ENCODE assay signal across 12 cellular contexts in the genomic region with DNA sequence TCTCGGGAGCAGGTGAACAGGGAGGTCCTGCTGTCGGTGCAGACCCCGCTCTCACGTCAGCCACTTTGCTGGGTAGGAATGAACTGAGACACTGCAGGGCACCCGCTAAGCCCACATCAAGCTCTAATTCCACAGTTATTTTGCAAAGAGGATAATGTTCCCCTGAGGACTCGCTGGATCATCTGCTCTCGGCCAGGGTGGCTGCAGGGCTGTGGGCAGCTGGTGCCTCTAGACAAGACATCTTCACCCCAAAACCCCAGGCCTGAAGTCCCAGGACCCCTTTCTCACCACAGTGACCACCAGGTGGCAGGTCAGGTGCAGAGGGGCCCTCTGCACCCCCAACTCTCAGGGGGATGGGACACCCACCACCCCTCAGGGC.
A peak's percentile ranks its signal among the peaks of the same experiment; 100 is the strongest.
DNase-seq lines count a peak whose midpoint lies in the region; ATAC-seq, FAIRE-seq and TF ChIP-seq lines count a peak whose summit lies in the region.
"Had no signal": no experiment of that assay in that cellular context is flagged by ENCODE, and none has a peak within 500 bp of the region (broad histone marks: within the 10 kb centered on the region; RNA-seq: fewer than 3 reads in every experiment).

No MANE protein-coding gene starts in this region.

- no peaks in the 10 kb centered on the region for H3K36me3 Mint-ChIP-seq in WTC11

- peaks cover 29% of the 10 kb centered on the region for H3K4me1 Mint-ChIP-seq in WTC11

- ATAC-seq in WTC11, result no peak

- CTCF ChIA-PET in WTC11 (lab: Charles Lee), result interaction anchor here (1.0 to 2.5 kb wide), 5 partner anchors 27 to 257 kb away, joined by 3 to 16 read pairs (median 3); a partner anchor contains a TSS

- H3K4me3 ChIP-seq in kidney (ENCODE audit: low read length in 2 of 2), result no peak overlapping the region
- H3K4me3 ChIP-seq: Peyer's patch, SJCRH30 had no signal

- no peaks in the 10 kb centered on the region for H3K9me3 Mint-ChIP-seq in WTC11

- intact Hi-C loops in kidney (cut with DNase I), result no loop called here

- H3K27ac Mint-ChIP-seq in WTC11, result no peak overlapping the region

- H3K36me3 ChIP-seq in kidney (ENCODE audit: control insufficient read depth in 1 of 2, insufficient read depth in 2 of 2, low read length in 2 of 2), result no peaks in the 10 kb centered on the region
- H3K36me3 ChIP-seq: Peyer's patch, SJCRH30 had no signal

- H3K27ac ChIP-seq in kidney (ENCODE audit: low read depth in 2 of 2, low read length in 2 of 2), result no peak overlapping the region
- H3K27ac ChIP-seq: KMS-11, Peyer's patch, SJCRH30 had no signal

- H3K4me3 Mint-ChIP-seq in WTC11, result no peak overlapping the region

- TF ChIP-seq CTCF in WTC11 (IDR thresholded peaks at IDR 0.05) (0 out of 2 replicates have a peak, but pooled peaks have one; percentile 15), kidney (IDR thresholded peaks at IDR 0.05; ENCODE audit: borderline replicate concordance, extremely low read depth, insufficient read depth) (no peak)

- no peaks in the 10 kb centered on the region for H3K4me1 ChIP-seq in kidney (ENCODE audit: control insufficient read depth in 1 of 2, insufficient read depth in 1 of 2, low read depth in 1 of 2, low read length in 2 of 2)
- H3K4me1 ChIP-seq: SJCRH30 had no signal

- H3K9me3 ChIP-seq in kidney (ENCODE audit: control insufficient read depth in 1 of 2, low read length in 2 of 2), result no peaks in the 10 kb centered on the region
- H3K9me3 ChIP-seq: Peyer's patch, SJCRH30 had no signal

- no peak for FAIRE-seq in kidney (lab: Jason Lieb, UNC)

- POLR2A ChIA-PET in WTC11 (lab: Charles Lee), result no interaction called here

- DNase-seq in activated CD8-positive, alpha-beta memory T cell treated with anti-CD3 and anti-CD28 coated beads, Interleukin-2, amount 50 U/mL, for 4 hours, result peak; percentile 10
- DNase-seq in activated CD8-positive, alpha-beta memory T cell treated with anti-CD3 and anti-CD28 coated beads for 24 hours, result no peak
- DNase-seq in WTC11 (ENCODE audit: low spot score) (peak; percentile 25), kidney (peak; percentile 37), NCI-H1694 treated with DMSO at 0.1 percent for 48 hours (lab: John Stamatoyannopoulos, UW) (no peak), ACHN (no peak), globus pallidus (ENCODE audit: low spot score) (no peak)
- DNase-seq: DMS 273 treated with DMSO at 0.1 percent for 48 hours, NCI-H146 had no signal

- in situ Hi-C loops in ACHN (cut with HindIII; ENCODE audit: low pct_ligation_motif_present, low pct_unique_long_range_greater_than_20kb, low sequenced_read_pairs), result no loop called here

- no peaks in the 10 kb centered on the region for H3K27me3 Mint-ChIP-seq in WTC11 (ENCODE audit: low read depth)

- no peak overlapping the region for H3K9ac ChIP-seq in kidney (ENCODE audit: low read length in 2 of 2)
- H3K9ac ChIP-seq: KMS-11 had no signal

TF ChIP-seq in WTC11, 78 proteins besides CTCF, POLR2A, EP300 and RAD21:
- TF ChIP-seq EMX1 (CRISPR knock-in tag; IDR thresholded peaks at IDR 0.05), result no peak
- TF ChIP-seq NFATC4 (CRISPR knock-in tag; IDR thresholded peaks at IDR 0.05), result no peak
- no peak for TF ChIP-seq OVOL2 (CRISPR knock-in tag; IDR thresholded peaks at IDR 0.05; ENCODE audit: borderline replicate concordance)
- TF ChIP-seq, protein P1, sequence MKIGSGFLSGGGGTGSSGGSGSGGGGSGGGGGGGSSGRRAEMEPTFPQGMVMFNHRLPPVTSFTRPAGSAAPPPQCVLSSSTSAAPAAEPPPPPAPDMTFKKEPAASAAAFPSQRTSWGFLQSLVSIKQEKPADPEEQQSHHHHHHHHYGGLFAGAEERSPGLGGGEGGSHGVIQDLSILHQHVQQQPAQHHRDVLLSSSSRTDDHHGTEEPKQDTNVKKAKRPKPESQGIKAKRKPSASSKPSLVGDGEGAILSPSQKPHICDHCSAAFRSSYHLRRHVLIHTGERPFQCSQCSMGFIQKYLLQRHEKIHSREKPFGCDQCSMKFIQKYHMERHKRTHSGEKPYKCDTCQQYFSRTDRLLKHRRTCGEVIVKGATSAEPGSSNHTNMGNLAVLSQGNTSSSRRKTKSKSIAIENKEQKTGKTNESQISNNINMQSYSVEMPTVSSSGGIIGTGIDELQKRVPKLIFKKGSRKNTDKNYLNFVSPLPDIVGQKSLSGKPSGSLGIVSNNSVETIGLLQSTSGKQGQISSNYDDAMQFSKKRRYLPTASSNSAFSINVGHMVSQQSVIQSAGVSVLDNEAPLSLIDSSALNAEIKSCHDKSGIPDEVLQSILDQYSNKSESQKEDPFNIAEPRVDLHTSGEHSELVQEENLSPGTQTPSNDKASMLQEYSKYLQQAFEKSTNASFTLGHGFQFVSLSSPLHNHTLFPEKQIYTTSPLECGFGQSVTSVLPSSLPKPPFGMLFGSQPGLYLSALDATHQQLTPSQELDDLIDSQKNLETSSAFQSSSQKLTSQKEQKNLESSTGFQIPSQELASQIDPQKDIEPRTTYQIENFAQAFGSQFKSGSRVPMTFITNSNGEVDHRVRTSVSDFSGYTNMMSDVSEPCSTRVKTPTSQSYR (CRISPR knock-in tag; IDR thresholded peaks at IDR 0.05), result no peak
- TF ChIP-seq, protein P2, sequence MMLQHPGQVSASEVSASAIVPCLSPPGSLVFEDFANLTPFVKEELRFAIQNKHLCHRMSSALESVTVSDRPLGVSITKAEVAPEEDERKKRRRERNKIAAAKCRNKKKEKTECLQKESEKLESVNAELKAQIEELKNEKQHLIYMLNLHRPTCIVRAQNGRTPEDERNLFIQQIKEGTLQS (CRISPR knock-in tag; conservative IDR thresholded peaks at IDR 0.05), result no peak
- TF ChIP-seq, protein P3, sequence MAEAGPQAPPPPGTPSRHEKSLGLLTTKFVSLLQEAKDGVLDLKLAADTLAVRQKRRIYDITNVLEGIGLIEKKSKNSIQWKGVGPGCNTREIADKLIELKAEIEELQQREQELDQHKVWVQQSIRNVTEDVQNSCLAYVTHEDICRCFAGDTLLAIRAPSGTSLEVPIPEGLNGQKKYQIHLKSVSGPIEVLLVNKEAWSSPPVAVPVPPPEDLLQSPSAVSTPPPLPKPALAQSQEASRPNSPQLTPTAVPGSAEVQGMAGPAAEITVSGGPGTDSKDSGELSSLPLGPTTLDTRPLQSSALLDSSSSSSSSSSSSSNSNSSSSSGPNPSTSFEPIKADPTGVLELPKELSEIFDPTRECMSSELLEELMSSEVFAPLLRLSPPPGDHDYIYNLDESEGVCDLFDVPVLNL (CRISPR knock-in tag; IDR thresholded peaks at IDR 0.05; ENCODE audit: borderline replicate concordance, low read depth), result no peak
- no peak for TF ChIP-seq JAZF1 (CRISPR knock-in tag; IDR thresholded peaks at IDR 0.05)
- no peak for TF ChIP-seq ZNF423 (CRISPR knock-in tag; IDR thresholded peaks at IDR 0.05)
- no peak for TF ChIP-seq CREM (CRISPR knock-in tag; IDR thresholded peaks at IDR 0.05)
- TF ChIP-seq FOXJ3 (CRISPR knock-in tag; IDR thresholded peaks at IDR 0.05; ENCODE audit: borderline replicate concordance), result no peak
- TF ChIP-seq, protein P4, sequence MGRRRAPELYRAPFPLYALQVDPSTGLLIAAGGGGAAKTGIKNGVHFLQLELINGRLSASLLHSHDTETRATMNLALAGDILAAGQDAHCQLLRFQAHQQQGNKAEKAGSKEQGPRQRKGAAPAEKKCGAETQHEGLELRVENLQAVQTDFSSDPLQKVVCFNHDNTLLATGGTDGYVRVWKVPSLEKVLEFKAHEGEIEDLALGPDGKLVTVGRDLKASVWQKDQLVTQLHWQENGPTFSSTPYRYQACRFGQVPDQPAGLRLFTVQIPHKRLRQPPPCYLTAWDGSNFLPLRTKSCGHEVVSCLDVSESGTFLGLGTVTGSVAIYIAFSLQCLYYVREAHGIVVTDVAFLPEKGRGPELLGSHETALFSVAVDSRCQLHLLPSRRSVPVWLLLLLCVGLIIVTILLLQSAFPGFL (CRISPR knock-in tag; IDR thresholded peaks at IDR 0.05; ENCODE audit: borderline replicate concordance), result no peak
- no peak for TF ChIP-seq TEAD4 (CRISPR knock-in tag; IDR thresholded peaks at IDR 0.05)
- TF ChIP-seq ATF1 (CRISPR knock-in tag; IDR thresholded peaks at IDR 0.05), result no peak
- TF ChIP-seq ZNF317 (CRISPR knock-in tag; IDR thresholded peaks at IDR 0.05; ENCODE audit: borderline replicate concordance, low read depth), result no peak
- TF ChIP-seq, protein P5, sequence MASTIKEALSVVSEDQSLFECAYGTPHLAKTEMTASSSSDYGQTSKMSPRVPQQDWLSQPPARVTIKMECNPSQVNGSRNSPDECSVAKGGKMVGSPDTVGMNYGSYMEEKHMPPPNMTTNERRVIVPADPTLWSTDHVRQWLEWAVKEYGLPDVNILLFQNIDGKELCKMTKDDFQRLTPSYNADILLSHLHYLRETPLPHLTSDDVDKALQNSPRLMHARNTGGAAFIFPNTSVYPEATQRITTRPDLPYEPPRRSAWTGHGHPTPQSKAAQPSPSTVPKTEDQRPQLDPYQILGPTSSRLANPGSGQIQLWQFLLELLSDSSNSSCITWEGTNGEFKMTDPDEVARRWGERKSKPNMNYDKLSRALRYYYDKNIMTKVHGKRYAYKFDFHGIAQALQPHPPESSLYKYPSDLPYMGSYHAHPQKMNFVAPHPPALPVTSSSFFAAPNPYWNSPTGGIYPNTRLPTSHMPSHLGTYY (CRISPR knock-in tag; IDR thresholded peaks at IDR 0.05), result no peak
- no peak for TF ChIP-seq ZNF121 (CRISPR knock-in tag; IDR thresholded peaks at IDR 0.05)
- no peak for TF ChIP-seq ZNF671 (CRISPR knock-in tag; IDR thresholded peaks at IDR 0.05)

Comparison
In these comparisons a context has a peak if more than half of its experiments do, and no peak if none do; other contexts are left out.
1. DNase-seq: peak in activated CD8-positive, alpha-beta memory T cell treated with anti-CD3 and anti-CD28 coated beads, Interleukin-2, amount 50 U/mL, for 4 hours (single experiment), WTC11 (single experiment) and kidney (single experiment); none in activated CD8-positive, alpha-beta memory T cell treated with anti-CD3 and anti-CD28 coated beads for 24 hours (single experiment), NCI-H1694 treated with DMSO at 0.1 percent for 48 hours (single experiment), ACHN (single experiment) and globus pallidus (single experiment).